Comparison of ENCODE assay signal across 11 cellular contexts in the genomic region with DNA sequence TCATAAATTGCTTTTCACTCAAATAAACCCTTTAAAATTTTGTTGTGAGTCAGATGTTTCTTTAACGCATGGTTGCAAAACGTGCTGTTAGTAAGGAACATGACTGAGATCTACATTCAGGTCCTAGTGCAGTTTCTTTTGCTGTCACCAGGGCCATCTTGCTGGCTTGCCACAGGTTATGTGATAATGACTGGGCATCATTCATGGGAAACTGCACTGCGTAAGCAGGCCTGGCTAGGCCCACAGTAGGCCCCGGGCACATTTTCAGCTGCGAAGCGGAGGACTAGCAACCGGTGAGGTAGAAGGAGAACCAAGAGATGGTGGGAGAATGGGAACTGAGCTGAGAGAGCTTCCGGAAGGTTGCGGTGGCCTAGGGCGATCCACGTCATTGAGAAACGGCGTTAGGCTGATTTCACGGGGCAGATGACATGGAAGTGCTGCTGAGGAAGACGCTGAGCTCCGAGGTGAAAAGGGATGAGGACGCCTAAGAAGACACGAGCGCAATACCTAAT. TPM values are rescaled to one million over a fixed set of nuclear protein-coding genes. Genes with fewer than 3 reads are reported as not detected.
DNase-seq lines count a peak whose midpoint lies in the region; ATAC-seq, FAIRE-seq and TF ChIP-seq lines count a peak whose summit lies in the region.
"Had no signal": no experiment of that assay in that cellular context is flagged by ENCODE, and none has a peak within 500 bp of the region (broad histone marks: within the 10 kb centered on the region; RNA-seq: fewer than 3 reads in every experiment).

No MANE protein-coding gene starts in this region.

- H3K9me3 ChIP-seq in RWPE2 (ENCODE audit: severe bottlenecking) = no peaks in the 10 kb centered on the region
- H3K9me3 ChIP-seq: SJCRH30 had no signal

- no peak for ATAC-seq in RWPE2 (ENCODE audit: low read depth)
- ATAC-seq in HG03025 (IDR thresholded peaks at IDR 0.05; ENCODE audit: low FRiP score, unreplicated experiment) = no peak

- no peaks in the 10 kb centered on the region for H3K36me3 ChIP-seq in RWPE2 (ENCODE audit: low read depth)
- H3K36me3 ChIP-seq: brain microvascular endothelial cell, SJCRH30 had no signal

- DNase-seq in stimulated activated CD4-positive, alpha-beta T cell treated with anti-CD3 and anti-CD28 coated beads, Interleukin-4, amount 100 ng/mL, for 24 hours = peak; percentile 22
- no peak for DNase-seq in stimulated activated CD4-positive, alpha-beta T cell treated with anti-CD3 and anti-CD28 coated beads, Interleukin-2, amount 100 ng/mL, for 48 hours
- no peak for DNase-seq in RWPE2 (ENCODE audit: low spot score)
- DNase-seq in fibroblast of peridontal ligament (ENCODE audit: extremely low read depth) = peak; percentile 39
- peak; percentile 44 for DNase-seq in ureter (ENCODE audit: low spot score)
- DNase-seq in dorsolateral prefrontal cortex = no peak
- no peak for DNase-seq in urothelium cell line (ENCODE audit: low spot score)
- DNase-seq: SJCRH30 had no signal

- intact Hi-C loops in dorsolateral prefrontal cortex (cut with DNase I) = no loop called here

- H3K27ac ChIP-seq in RWPE2 (ENCODE audit: poor library complexity, severe bottlenecking) (peak overlapping the region; percentile 86), dorsolateral prefrontal cortex (peak overlapping the region in 24 of 59 donors; percentile 2 to 86 (median 62))
- H3K27ac ChIP-seq: brain microvascular endothelial cell, SJCRH30 had no signal

- H3K27me3 ChIP-seq in RWPE2 (ENCODE audit: insufficient read depth, poor library complexity, severe bottlenecking) (no peaks in the 10 kb centered on the region), dorsolateral prefrontal cortex (peaks cover 0 to 51% (median 24%) of the 10 kb centered on the region in 45 donors)

- no peak for FAIRE-seq in urothelium cell line (lab: Jason Lieb, UNC)

- H3K4me3 ChIP-seq in RWPE2 (ENCODE audit: severe bottlenecking) = no peak overlapping the region
- H3K4me3 ChIP-seq in dorsolateral prefrontal cortex = no peak overlapping the region
- H3K4me3 ChIP-seq: SJCRH30 had no signal

- TF ChIP-seq CTCF in RWPE2 (IDR thresholded peaks at IDR 0.05; ENCODE audit: poor library complexity, severe bottlenecking) (no peak), dorsolateral prefrontal cortex (IDR thresholded peaks at IDR 0.05 in 54 of 56, conservative IDR thresholded peaks at IDR 0.05 in 2 of 56; ENCODE audit: low read depth in 1 of 56, partially characterized antibody in 56 of 56) (no peak)

- H3K4me1 ChIP-seq in RWPE2 (ENCODE audit: insufficient read depth, poor library complexity, severe bottlenecking) = peaks cover 38% of the 10 kb centered on the region
- H3K4me1 ChIP-seq: SJCRH30 had no signal

RNA-seq across cellular contexts. Expression of gene KLHDC7B, which starts 3.2 kb away (rescaled TPM):
- 1.2 TPM for total RNA-seq in ureter
- under 1 TPM in 40 of 120 experiments, not detected in 80; 0.13 to 0.68 (median 0.21) TPM for total RNA-seq in dorsolateral prefrontal cortex
- total RNA-seq: myocyte had no signal

RNA-seq across cellular contexts. Expression of gene TYMP, which starts 12.7 kb away (rescaled TPM):
- 37.9 TPM for total RNA-seq in ureter
- total RNA-seq in dorsolateral prefrontal cortex = 10 to 100 TPM in 50 of 120 experiments, 1 to 10 TPM in 70; 1.4 to 47.4 (median 7.6) TPM

RNA-seq across cellular contexts. Expression of gene SCO2, which starts 17.1 kb away (rescaled TPM):
- total RNA-seq in ureter (not detected), dorsolateral prefrontal cortex (10 to 100 TPM in 4 of 120 experiments, 1 to 10 TPM in 45, under 1 TPM in 4, not detected in 67; 0.59 to 11.9 (median 2.8) TPM)

RNA-seq across cellular contexts. Expression of gene SYCE3, which starts 20.2 kb away (rescaled TPM):
- not detected for total RNA-seq in ureter
- 1 to 10 TPM in 14 of 120 experiments, not detected in 106; 1.4 to 6.0 (median 2.0) TPM for total RNA-seq in dorsolateral prefrontal cortex
- total RNA-seq: myocyte, SJCRH30 had no signal

RNA-seq across cellular contexts. Expression of gene NCAPH2, which starts 34.4 kb away (rescaled TPM):
- total RNA-seq in ureter = 37.7 TPM
- total RNA-seq in dorsolateral prefrontal cortex = 10 to 100 TPM; 47.2 to 83.2 (median 61.5) TPM

Comparison
In these comparisons a context has a peak if more than half of its experiments do, and no peak if none do; other contexts are left out.
1. DNase-seq: peak in stimulated activated CD4-positive, alpha-beta T cell treated with anti-CD3 and anti-CD28 coated beads, Interleukin-4, amount 100 ng/mL, for 24 hours (single experiment), fibroblast of peridontal ligament (single experiment) and ureter (single experiment); none in stimulated activated CD4-positive, alpha-beta T cell treated with anti-CD3 and anti-CD28 coated beads, Interleukin-2, amount 100 ng/mL, for 48 hours (0 of 2), RWPE2 (single experiment), dorsolateral prefrontal cortex (0 of 10) and urothelium cell line (single experiment).